1 cellular context compared by ENCODE assay signal in genomic region chr2:97661927-97662326, GRCh38.
TF ChIP-seq lines count a peak whose summit lies in the region.

No MANE protein-coding gene starts in this region.

TF ChIP-seq in GM12878, 131 proteins besides CTCF, POLR2A, EP300 and RAD21:
- TF ChIP-seq MEF2A (IDR thresholded peaks at IDR 0.05; ENCODE audit: insufficient read depth, low read depth, low read length) (no peak), BRCA1 (IDR thresholded peaks at IDR 0.05; ENCODE audit: low read depth, low read length) (no peak), USF1 (IDR thresholded peaks at IDR 0.05; ENCODE audit: borderline replicate concordance, extremely low read length, insufficient read depth, low read depth, low read length) (no peak), BCL11A (IDR thresholded peaks at IDR 0.05; ENCODE audit: low read depth, low read length) (no peak), STAT3 (IDR thresholded peaks at IDR 0.05; ENCODE audit: low read depth, low read length) (no peak), CHD2 (IDR thresholded peaks at IDR 0.05; ENCODE audit: borderline replicate concordance, low read depth, low read length) (no peak), ELK1 (IDR thresholded peaks at IDR 0.05; ENCODE audit: low read depth, low read length) (no peak), BHLHE40 (IDR thresholded peaks at IDR 0.05; ENCODE audit: borderline replicate concordance in 1 of 2, low read depth in 2 of 2, low read length in 1 of 2) (no peak), NBN (IDR thresholded peaks at IDR 0.05) (no peak), SMAD5 (IDR thresholded peaks at IDR 0.05; ENCODE audit: low read depth) (no peak), ATF2 (IDR thresholded peaks at IDR 0.05; ENCODE audit: low read length) (no peak), ATF7 (IDR thresholded peaks at IDR 0.05; ENCODE audit: low read depth) (no peak), SUZ12 (IDR thresholded peaks at IDR 0.05; ENCODE audit: unreplicated experiment) (no peak), CREM (IDR thresholded peaks at IDR 0.05; ENCODE audit: low read depth) (no peak), ATF3 (IDR thresholded peaks at IDR 0.05; ENCODE audit: borderline replicate concordance, extremely low read depth, low read depth, low read length) (no peak), KAT2A (conservative IDR thresholded peaks at IDR 0.05; ENCODE audit: control insufficient read depth, low read depth, low read length) (no peak)
